ENCODE assay signal across 2 cellular contexts in genomic region chr1:195336718-195337269, GRCh38.
A peak's percentile ranks its signal among the peaks of the same experiment; 100 is the strongest.
TF ChIP-seq lines count a peak whose summit lies in the region.

No MANE protein-coding gene starts in this region.

TF ChIP-seq in GM23338, 12 proteins besides CTCF, POLR2A, EP300 and RAD21:
- TF ChIP-seq ZNF114 (CRISPR knock-in tag; IDR thresholded peaks at IDR 0.05): no peak
- no peak for TF ChIP-seq NANOG (IDR thresholded peaks at IDR 0.05; ENCODE audit: borderline replicate concordance)
- TF ChIP-seq CREB1 (CRISPR knock-in tag; IDR thresholded peaks at IDR 0.05; ENCODE audit: low read depth): no peak
- no peak for TF ChIP-seq EZH2 (IDR thresholded peaks at IDR 0.05; ENCODE audit: low read depth, unreplicated experiment)
- TF ChIP-seq POLR2AphosphoS5 (IDR thresholded peaks at IDR 0.05; ENCODE audit: low read depth): no peak
- no peak for TF ChIP-seq EZH2phosphoT487 (IDR thresholded peaks at IDR 0.05; ENCODE audit: unreplicated experiment)
- no peak for TF ChIP-seq STAT1 (IDR thresholded peaks at IDR 0.05; ENCODE audit: unreplicated experiment)
- no peak for TF ChIP-seq ZNF462 (CRISPR knock-in tag; IDR thresholded peaks at IDR 0.05)
- TF ChIP-seq ZNF331 (CRISPR knock-in tag; IDR thresholded peaks at IDR 0.05; ENCODE audit: low read depth): no peak
- no peak for TF ChIP-seq REST (IDR thresholded peaks at IDR 0.05; ENCODE audit: unreplicated experiment)
- TF ChIP-seq JUNB (IDR thresholded peaks at IDR 0.05; ENCODE audit: unreplicated experiment): no peak
- no peak for TF ChIP-seq ETS1 (IDR thresholded peaks at IDR 0.05)

TF ChIP-seq in H1, 55 proteins besides CTCF, POLR2A, EP300 and RAD21:
- TF ChIP-seq ATF3 (IDR thresholded peaks at IDR 0.05; ENCODE audit: insufficient read depth, low read depth, low read length): no peak
- TF ChIP-seq TAF1 (IDR thresholded peaks at IDR 0.05; ENCODE audit: low read depth, low read length): no peak
- no peak for TF ChIP-seq MAFK (IDR thresholded peaks at IDR 0.05; ENCODE audit: low read depth, low read length)
- no peak for TF ChIP-seq EZH2 (IDR thresholded peaks at IDR 0.05; ENCODE audit: low read depth, low read length, severe bottlenecking)
- TF ChIP-seq E2F6 (IDR thresholded peaks at IDR 0.05): 0 out of 2 replicates have a peak, but pooled peaks have one; percentile 31
- TF ChIP-seq SIRT6 (IDR thresholded peaks at IDR 0.05; ENCODE audit: low read length): no peak
- TF ChIP-seq SRF (IDR thresholded peaks at IDR 0.05; ENCODE audit: low read depth, low read length): peak; percentile 90
- TF ChIP-seq TEAD4 (IDR thresholded peaks at IDR 0.05; ENCODE audit: low read depth, low read length): 0 out of 2 replicates have a peak, but pooled peaks have one; percentile 30
- peak; percentile 67 for TF ChIP-seq CHD7 (IDR thresholded peaks at IDR 0.05; ENCODE audit: insufficient replicate concordance, low read length)
- no peak for TF ChIP-seq MAX (IDR thresholded peaks at IDR 0.05)
